ENCODE assay signal across 10 cellular contexts in genomic region chr5:176653401-176653800, GRCh38. TPM values are rescaled to one million over a fixed set of nuclear protein-coding genes. Genes with fewer than 3 reads are reported as not detected.
A peak's percentile ranks its signal among the peaks of the same experiment; 100 is the strongest.
DNase-seq lines count a peak whose midpoint lies in the region; ATAC-seq and TF ChIP-seq lines count a peak whose summit lies in the region.
"Had no signal": no experiment of that assay in that cellular context is flagged by ENCODE, and none has a peak within 500 bp of the region (broad histone marks: within the 10 kb centered on the region; RNA-seq: fewer than 3 reads in every experiment).

No MANE protein-coding gene starts in this region.

- H3K27me3 ChIP-seq in uterus, result no peaks in the 10 kb centered on the region

- peak; percentile 85 for ATAC-seq in activated T-helper 17 cell treated with anti-CD3 and anti-CD28 coated beads, Interleukin-2, amount 50 U/mL, for 72 hours (replicated peaks)
- ATAC-seq in stimulated activated naive CD8-positive, alpha-beta T cell treated with anti-CD3 and anti-CD28 coated beads, Interleukin-15, Interleukin-2, amounts not matched to agents 100 U/mL and 50 U/mL, for 24 hours, result peak; percentile 77
- no peak for ATAC-seq in GM21360 (IDR thresholded peaks at IDR 0.05; ENCODE audit: unreplicated experiment)

- TF ChIP-seq CTCF in uterus (IDR thresholded peaks at IDR 0.05), result no peak

- H3K36me3 Mint-ChIP-seq in activated T-helper 17 cell treated with anti-CD3 and anti-CD28 coated beads, Interleukin-2, amount 50 U/mL, for 72 hours (ENCODE audit: low read depth), result peaks cover 37% of the 10 kb centered on the region

- H3K9me3 Mint-ChIP-seq in activated T-helper 17 cell treated with anti-CD3 and anti-CD28 coated beads, Interleukin-2, amount 50 U/mL, for 72 hours, result no peaks in the 10 kb centered on the region

- H3K4me1 Mint-ChIP-seq in activated T-helper 17 cell treated with anti-CD3 and anti-CD28 coated beads, Interleukin-2, amount 50 U/mL, for 72 hours, result peaks cover 42% of the 10 kb centered on the region

- H3K4me3 Mint-ChIP-seq in activated T-helper 17 cell treated with anti-CD3 and anti-CD28 coated beads, Interleukin-2, amount 50 U/mL, for 72 hours, result peak overlapping the region; percentile 62

- peak; percentile 33 for DNase-seq in DMS53 (lab: John Stamatoyannopoulos, UW)
- no peak for DNase-seq in DMS53 treated with DMSO at 0.1 percent for 48 hours (lab: John Stamatoyannopoulos, UW; ENCODE audit: unreplicated experiment)
- peak; percentile 9 for DNase-seq in myocyte (ENCODE audit: low read depth)
- peak; percentile 77 for DNase-seq in stimulated activated naive CD8-positive, alpha-beta T cell treated with anti-CD3 and anti-CD28 coated beads, Interleukin-15, Interleukin-2, amounts not matched to agents 100 U/mL and 50 U/mL, for 24 hours
- DNase-seq in uterus, result no peak
- DNase-seq in DMS79 (lab: John Stamatoyannopoulos, UW), result no peak

- peaks cover 0 to under 1% of the 10 kb centered on the region in 2 donors for H3K4me1 ChIP-seq in uterus

- H3K27ac Mint-ChIP-seq in activated T-helper 17 cell treated with anti-CD3 and anti-CD28 coated beads, Interleukin-2, amount 50 U/mL, for 72 hours, result peak overlapping the region; percentile 80

- no peaks in the 10 kb centered on the region for H3K36me3 ChIP-seq in uterus

- H3K27me3 Mint-ChIP-seq in activated T-helper 17 cell treated with anti-CD3 and anti-CD28 coated beads, Interleukin-2, amount 50 U/mL, for 72 hours, result no peaks in the 10 kb centered on the region

- intact Hi-C loops in uterus (cut with DNase I; ENCODE audit: low total_unique reads), result no loop called here

- no peak overlapping the region for H3K27ac ChIP-seq in uterus
- H3K27ac ChIP-seq: 22Rv1, parathyroid adenoma had no signal

- H3K9me3 ChIP-seq in uterus, result no peaks in the 10 kb centered on the region

- TF ChIP-seq POLR2A in uterus (IDR thresholded peaks at IDR 0.05), result no peak

- H3K4me3 ChIP-seq in uterus, result no peak overlapping the region

RNA-seq across cellular contexts. Expression of gene TSPAN17, which starts 6.1 kb away (rescaled TPM):
- 10 to 100 TPM; 26.7 to 53.0 TPM for total RNA-seq in activated T-helper 17 cell treated with anti-CD3 and anti-CD28 coated beads, Interleukin-2, amount 50 U/mL, for 72 hours
- total RNA-seq in myocyte, result 47.9 and 50.0 TPM in 2 replicates
- 70.8 TPM for polyA plus RNA-seq in myocyte (2012)
- 10 to 100 TPM in 3 of 4 donors, 1 to 10 TPM in 1; 10.0 to 45.6 (median 20.2) TPM for total RNA-seq in uterus

RNA-seq across cellular contexts. Expression of gene EIF4E1B, which starts 22.9 kb away (rescaled TPM):
- total RNA-seq in activated T-helper 17 cell treated with anti-CD3 and anti-CD28 coated beads, Interleukin-2, amount 50 U/mL, for 72 hours, result not detected
- total RNA-seq in myocyte, result not detected in 2 replicates
- polyA plus RNA-seq in myocyte (2012), result not detected
- not detected for total RNA-seq in uterus

RNA-seq across cellular contexts. Expression of gene SNCB, which starts 23.1 kb away (rescaled TPM):
- total RNA-seq in activated T-helper 17 cell treated with anti-CD3 and anti-CD28 coated beads, Interleukin-2, amount 50 U/mL, for 72 hours, result not detected
- total RNA-seq in myocyte (0.16 and 1.0 TPM in 2 replicates), uterus (not detected)
- 0.42 TPM for polyA plus RNA-seq in myocyte (2012)

RNA-seq across cellular contexts. Expression of gene GPRIN1, which starts 43.4 kb away (rescaled TPM):
- total RNA-seq in activated T-helper 17 cell treated with anti-CD3 and anti-CD28 coated beads, Interleukin-2, amount 50 U/mL, for 72 hours, result 1 to 10 TPM; 4.8 to 8.9 TPM
- 5.2 and 9.6 TPM in 2 replicates for total RNA-seq in myocyte
- polyA plus RNA-seq in myocyte (2012), result 2.4 TPM
- 1 to 10 TPM in 1 of 4 donors, under 1 TPM in 1, not detected in 2; 0.40 to 1.4 TPM for total RNA-seq in uterus

Comparison
In these comparisons a context has a peak if more than half of its experiments do, and no peak if none do; other contexts are left out.
1. DNase-seq: peak in DMS53 (single experiment), myocyte (single experiment) and stimulated activated naive CD8-positive, alpha-beta T cell treated with anti-CD3 and anti-CD28 coated beads, Interleukin-15, Interleukin-2, amounts not matched to agents 100 U/mL and 50 U/mL, for 24 hours (single experiment); none in DMS53 treated with DMSO at 0.1 percent for 48 hours (single experiment), uterus (0 of 2) and DMS79 (single experiment).